ENCODE assay signal across 1 cellular context in genomic region chr4:71870456-71870855, GRCh38.
TF ChIP-seq lines count a peak whose summit lies in the region.

No MANE protein-coding gene starts in this region.

TF ChIP-seq in HepG2, 621 proteins besides CTCF, POLR2A, EP300 and RAD21 (continued from another document):
- TF ChIP-seq, protein P1, sequence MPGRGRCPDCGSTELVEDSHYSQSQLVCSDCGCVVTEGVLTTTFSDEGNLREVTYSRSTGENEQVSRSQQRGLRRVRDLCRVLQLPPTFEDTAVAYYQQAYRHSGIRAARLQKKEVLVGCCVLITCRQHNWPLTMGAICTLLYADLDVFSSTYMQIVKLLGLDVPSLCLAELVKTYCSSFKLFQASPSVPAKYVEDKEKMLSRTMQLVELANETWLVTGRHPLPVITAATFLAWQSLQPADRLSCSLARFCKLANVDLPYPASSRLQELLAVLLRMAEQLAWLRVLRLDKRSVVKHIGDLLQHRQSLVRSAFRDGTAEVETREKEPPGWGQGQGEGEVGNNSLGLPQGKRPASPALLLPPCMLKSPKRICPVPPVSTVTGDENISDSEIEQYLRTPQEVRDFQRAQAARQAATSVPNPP (CRISPR knock-in tag; IDR thresholded peaks at IDR 0.05), result no peak
- TF ChIP-seq ZFP90 (CRISPR knock-in tag; IDR thresholded peaks at IDR 0.05; ENCODE audit: borderline replicate concordance) (no peak), ATF7 (IDR thresholded peaks at IDR 0.05) (no peak), ATF7 (CRISPR knock-in tag; IDR thresholded peaks at IDR 0.05) (no peak), ELF1 (CRISPR knock-in tag; IDR thresholded peaks at IDR 0.05) (no peak), MYNN (CRISPR knock-in tag; IDR thresholded peaks at IDR 0.05; ENCODE audit: low read depth) (no peak), ZFP37 (CRISPR knock-in tag; IDR thresholded peaks at IDR 0.05; ENCODE audit: borderline replicate concordance) (no peak), RFX1 (IDR thresholded peaks at IDR 0.05) (no peak), CENPX (CRISPR knock-in tag; IDR thresholded peaks at IDR 0.05) (no peak), ZNF101 (CRISPR knock-in tag; IDR thresholded peaks at IDR 0.05; ENCODE audit: borderline replicate concordance, low read depth) (no peak), HOXD1 (CRISPR knock-in tag; IDR thresholded peaks at IDR 0.05) (no peak), MXI1 (IDR thresholded peaks at IDR 0.05; ENCODE audit: borderline replicate concordance, low read depth, low read length) (no peak), TGIF2 (CRISPR knock-in tag; IDR thresholded peaks at IDR 0.05) (no peak), ZNF3 (CRISPR knock-in tag; IDR thresholded peaks at IDR 0.05) (no peak)
- TF ChIP-seq, protein P2, sequence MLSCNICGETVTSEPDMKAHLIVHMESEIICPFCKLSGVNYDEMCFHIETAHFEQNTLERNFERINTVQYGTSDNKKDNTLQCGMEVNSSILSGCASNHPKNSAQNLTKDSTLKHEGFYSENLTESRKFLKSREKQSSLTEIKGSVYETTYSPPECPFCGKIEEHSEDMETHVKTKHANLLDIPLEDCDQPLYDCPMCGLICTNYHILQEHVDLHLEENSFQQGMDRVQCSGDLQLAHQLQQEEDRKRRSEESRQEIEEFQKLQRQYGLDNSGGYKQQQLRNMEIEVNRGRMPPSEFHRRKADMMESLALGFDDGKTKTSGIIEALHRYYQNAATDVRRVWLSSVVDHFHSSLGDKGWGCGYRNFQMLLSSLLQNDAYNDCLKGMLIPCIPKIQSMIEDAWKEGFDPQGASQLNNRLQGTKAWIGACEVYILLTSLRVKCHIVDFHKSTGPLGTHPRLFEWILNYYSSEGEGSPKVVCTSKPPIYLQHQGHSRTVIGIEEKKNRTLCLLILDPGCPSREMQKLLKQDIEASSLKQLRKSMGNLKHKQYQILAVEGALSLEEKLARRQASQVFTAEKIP (CRISPR knock-in tag; IDR thresholded peaks at IDR 0.05; ENCODE audit: borderline replicate concordance), result no peak
